In the genomic region with DNA sequence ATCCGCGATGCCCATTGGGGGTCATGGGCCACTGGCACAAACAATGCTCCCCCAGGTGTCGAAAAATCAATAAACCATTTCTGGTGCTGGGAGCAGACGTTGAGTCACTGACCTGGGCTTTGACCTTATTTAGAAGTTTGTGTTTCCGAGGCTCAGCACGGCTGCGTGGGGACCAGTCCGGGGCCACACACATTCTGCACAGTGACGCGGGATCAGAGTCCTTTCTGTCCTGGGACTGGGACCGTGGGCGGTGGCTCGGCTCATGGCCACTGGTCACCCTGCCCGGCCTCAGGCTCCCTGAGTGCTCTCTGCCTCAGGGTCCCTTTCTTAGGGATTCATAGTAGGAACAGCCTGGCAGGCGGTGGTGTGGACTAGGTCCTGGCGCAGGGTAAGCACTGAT, we compare ENCODE assay signal across 21 cellular contexts.
"Had no signal": no experiment of that assay in that cellular context is flagged by ENCODE, and none has a peak within 500 bp of the region (broad histone marks: within the 10 kb centered on the region; RNA-seq: fewer than 3 reads in every experiment).

No MANE protein-coding gene starts in this region.

- H3K4me3 ChIP-seq: dorsolateral prefrontal cortex, gastrocnemius medialis, heart right ventricle, pancreas, sigmoid colon, thoracic aorta, transverse colon, vagina had no signal

- H3K27ac Mint-ChIP-seq: immature natural killer cell; naive thymus-derived CD4-positive, alpha-beta T cell; nephron; stimulated activated naive B cell treated with anti-CD40 and anti-IgM and Interleukin-4, amounts not matched to agents 10 μg/mL and 1 μg/mL and 100 μg/mL, for 72 hours; stimulated activated naive CD8-positive, alpha-beta T cell treated with anti-CD3 and anti-CD28 coated beads, Interleukin-15, Interleukin-2, amounts not matched to agents 100 ng/mL and 50 ng/mL, for 24 hours had no signal

- H3K36me3 ChIP-seq: gastrocnemius medialis, heart right ventricle, neutrophil, pancreas, sigmoid colon, thoracic aorta, transverse colon, vagina had no signal

- H3K4me1 ChIP-seq: gastrocnemius medialis, heart right ventricle, pancreas, sigmoid colon, transverse colon, vagina had no signal

- H3K27me3 ChIP-seq: dorsolateral prefrontal cortex, gastrocnemius medialis, pancreas, sigmoid colon, transverse colon, vagina had no signal

- H3K4me3 Mint-ChIP-seq: immature natural killer cell; naive thymus-derived CD4-positive, alpha-beta T cell; nephron; stimulated activated naive B cell treated with anti-CD40 and anti-IgM and Interleukin-4, amounts not matched to agents 10 μg/mL and 1 μg/mL and 100 μg/mL, for 72 hours; stimulated activated naive CD8-positive, alpha-beta T cell treated with anti-CD3 and anti-CD28 coated beads, Interleukin-15, Interleukin-2, amounts not matched to agents 100 ng/mL and 50 ng/mL, for 24 hours had no signal

- H3K36me3 Mint-ChIP-seq: immature natural killer cell; naive thymus-derived CD4-positive, alpha-beta T cell; stimulated activated naive B cell treated with anti-CD40 and anti-IgM and Interleukin-4, amounts not matched to agents 10 μg/mL and 1 μg/mL and 100 μg/mL, for 72 hours had no signal

- H3K4me1 Mint-ChIP-seq: nephron had no signal

- H3K9me3 ChIP-seq: gastrocnemius medialis, heart right ventricle, neutrophil, pancreas, sigmoid colon, thoracic aorta, transverse colon, vagina had no signal

- ATAC-seq: gastrocnemius medialis; heart right ventricle; naive thymus-derived CD4-positive, alpha-beta T cell; pancreas; stimulated activated naive B cell treated with anti-CD40 and anti-IgM and Interleukin-4, amounts not matched to agents 10 μg/mL and 1 μg/mL and 100 μg/mL, for 72 hours had no signal

- H3K27ac ChIP-seq: dorsolateral prefrontal cortex, gastrocnemius medialis, heart right ventricle, neutrophil, pancreas, sigmoid colon, thoracic aorta, transverse colon, vagina had no signal

- H3K9me3 Mint-ChIP-seq: immature natural killer cell; nephron; stimulated activated naive CD8-positive, alpha-beta T cell treated with anti-CD3 and anti-CD28 coated beads, Interleukin-15, Interleukin-2, amounts not matched to agents 100 ng/mL and 50 ng/mL, for 24 hours had no signal

- DNase-seq: central memory CD4-positive, alpha-beta T cell; dorsolateral prefrontal cortex; effector CD4-positive, alpha-beta T cell; gastrocnemius medialis; hippocampal formation; immature natural killer cell; islet precursor cell; mesenchymal stem cell; midbrain; naive thymus-derived CD4-positive, alpha-beta T cell; sigmoid colon; stimulated activated CD4-positive, alpha-beta T cell treated with anti-CD3 and anti-CD28 coated beads, Interleukin-4, amount 100 ng/mL, for 4 hours; stimulated activated naive B cell treated with anti-CD40 and anti-IgM and Interleukin-4, amounts not matched to agents 10 μg/mL and 1 μg/mL and 100 μg/mL, for 72 hours; transverse colon had no signal
